9 cellular contexts compared by ENCODE assay signal in the genomic region with DNA sequence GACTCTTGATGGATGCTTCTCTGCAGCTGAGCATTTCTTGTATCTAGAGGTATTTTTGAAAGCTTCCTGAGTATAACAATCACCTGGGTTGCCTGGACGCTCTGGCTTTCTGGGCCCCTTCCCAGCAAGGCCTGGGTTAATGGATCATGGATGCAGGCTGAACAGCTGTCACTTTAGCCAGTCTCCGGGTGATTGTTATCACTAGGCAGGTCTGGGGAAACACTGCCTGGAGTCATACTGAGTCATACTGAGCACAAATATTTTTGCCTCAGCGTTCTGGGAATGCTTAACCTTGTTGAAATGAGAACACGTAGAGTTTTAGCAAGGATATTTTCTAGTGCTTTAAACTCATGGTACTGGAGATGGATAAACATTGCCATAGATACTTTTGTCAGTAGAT.
A peak's percentile ranks its signal among the peaks of the same experiment; 100 is the strongest.
DNase-seq lines count a peak whose midpoint lies in the region; ATAC-seq and TF ChIP-seq lines count a peak whose summit lies in the region.
"Had no signal": no experiment of that assay in that cellular context is flagged by ENCODE, and none has a peak within 500 bp of the region (broad histone marks: within the 10 kb centered on the region; RNA-seq: fewer than 3 reads in every experiment).

No MANE protein-coding gene starts in this region.

- WGBS in endodermal cell (ENCODE audit: insufficient coverage in 1 of 2, insufficient read length in 1 of 2), 2 experiments, result 70 to 81% methylated on average over 3 to 4 of the region's 4 CpGs

- TF ChIP-seq CTCF in endodermal cell (conservative IDR thresholded peaks at IDR 0.05) (no peak), neural crest cell (conservative IDR thresholded peaks at IDR 0.05) (no peak)

- H3K27me3 Mint-ChIP-seq in endodermal cell (ENCODE audit: insufficient read depth) (peaks cover 3% of the 10 kb centered on the region), neural crest cell (ENCODE audit: low read depth) (no peaks in the 10 kb centered on the region)
- H3K27me3 Mint-ChIP-seq: activated naive CD4-positive, alpha-beta T cell treated with anti-CD3 and anti-CD28 coated beads, Interleukin-2, amount 50 U/mL, for 24 hours had no signal

- H3K4me1 Mint-ChIP-seq in endodermal cell (peaks cover 30% of the 10 kb centered on the region), neural crest cell (peaks cover 36% of the 10 kb centered on the region)

- no peaks in the 10 kb centered on the region for H3K4me1 ChIP-seq in endodermal cell (ENCODE audit: control insufficient read depth, insufficient read depth, low read length)

- H3K27me3 ChIP-seq in endodermal cell (ENCODE audit: control insufficient read depth, insufficient read depth, low read length, poor library complexity, severe bottlenecking), result no peaks in the 10 kb centered on the region

- peak overlapping the region; percentile 86 for H3K27ac ChIP-seq in endodermal cell (ENCODE audit: low read depth, low read length)

- no peak overlapping the region for H3K9ac ChIP-seq in endodermal cell (ENCODE audit: extremely low read depth, low read length, poor library complexity, severe bottlenecking)

- no peak overlapping the region for H3K4me3 ChIP-seq in endodermal cell (ENCODE audit: low read length)

- no peaks in the 10 kb centered on the region for H3K9me3 ChIP-seq in endodermal cell (ENCODE audit: control insufficient read depth, low read length)

- ATAC-seq in GM21515 (IDR thresholded peaks at IDR 0.05; ENCODE audit: unreplicated experiment) (no peak), GM21619 (IDR thresholded peaks at IDR 0.05; ENCODE audit: unreplicated experiment) (no peak), GM21360 (IDR thresholded peaks at IDR 0.05; ENCODE audit: unreplicated experiment) (no peak), GM18867 (IDR thresholded peaks at IDR 0.05; ENCODE audit: unreplicated experiment) (no peak)

- peak; percentile 77 for DNase-seq in COLO829 (ENCODE audit: low spot score)
- peak; percentile 47 for DNase-seq in NCI-H446 treated with DMSO at 0.1 percent for 48 hours (lab: John Stamatoyannopoulos, UW)
- DNase-seq in endodermal cell, result no peak
- DNase-seq in neural crest cell (ENCODE audit: low read depth, low spot score), result no peak

- H3K27ac Mint-ChIP-seq in endodermal cell (no peak overlapping the region), neural crest cell (ENCODE audit: unreplicated experiment) (peak overlapping the region; percentile 35)
- H3K27ac Mint-ChIP-seq: activated naive CD4-positive, alpha-beta T cell treated with anti-CD3 and anti-CD28 coated beads, Interleukin-2, amount 50 U/mL, for 24 hours had no signal

- H3K36me3 Mint-ChIP-seq in endodermal cell (ENCODE audit: low read depth) (no peaks in the 10 kb centered on the region), neural crest cell (ENCODE audit: low read depth) (no peaks in the 10 kb centered on the region)
- H3K36me3 Mint-ChIP-seq: activated naive CD4-positive, alpha-beta T cell treated with anti-CD3 and anti-CD28 coated beads, Interleukin-2, amount 50 U/mL, for 24 hours had no signal

- H3K9me3 Mint-ChIP-seq in endodermal cell, result no peaks in the 10 kb centered on the region
- no peaks in the 10 kb centered on the region for H3K9me3 Mint-ChIP-seq in neural crest cell
- H3K9me3 Mint-ChIP-seq: activated naive CD4-positive, alpha-beta T cell treated with anti-CD3 and anti-CD28 coated beads, Interleukin-2, amount 50 U/mL, for 24 hours had no signal

- H3K36me3 ChIP-seq in endodermal cell (ENCODE audit: control insufficient read depth, insufficient read depth, low read length), result no peaks in the 10 kb centered on the region

- H3K4me3 Mint-ChIP-seq in endodermal cell (no peak overlapping the region), neural crest cell (no peak overlapping the region)
- H3K4me3 Mint-ChIP-seq: activated naive CD4-positive, alpha-beta T cell treated with anti-CD3 and anti-CD28 coated beads, Interleukin-2, amount 50 U/mL, for 24 hours had no signal

Comparison
In these comparisons a context has a peak if more than half of its experiments do, and no peak if none do; other contexts are left out.
1. DNase-seq: peak in COLO829 (single experiment) and NCI-H446 treated with DMSO at 0.1 percent for 48 hours (single experiment); none in endodermal cell (single experiment) and neural crest cell (single experiment).